Comparison of ENCODE assay signal across 13 cellular contexts in the genomic region with DNA sequence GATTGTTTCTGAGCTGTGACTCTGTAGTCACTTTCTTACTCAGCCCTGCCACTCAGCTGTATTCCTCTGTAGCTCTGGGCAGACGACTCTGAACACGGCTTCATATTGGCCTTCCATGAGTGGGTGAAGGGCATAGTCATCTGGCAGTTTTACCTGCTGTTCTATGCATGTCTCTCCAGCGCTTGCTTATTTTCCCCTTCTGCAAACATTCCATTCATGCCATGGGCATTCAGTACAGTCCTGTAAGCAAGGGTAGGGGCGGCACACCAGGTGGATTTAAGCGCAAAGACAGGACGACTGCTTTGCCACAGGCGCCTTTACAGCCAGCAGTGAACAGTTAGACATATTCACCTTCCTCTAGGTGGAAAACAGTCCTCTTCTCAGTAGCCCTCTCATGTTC.
"Had no signal": no experiment of that assay in that cellular context is flagged by ENCODE, and none has a peak within 500 bp of the region (broad histone marks: within the 10 kb centered on the region; RNA-seq: fewer than 3 reads in every experiment).

No MANE protein-coding gene starts in this region.

- H3K27ac ChIP-seq: gastrocnemius medialis, psoas muscle had no signal

- H3K4me3 ChIP-seq: gastrocnemius medialis, psoas muscle had no signal

- H3K27me3 ChIP-seq: gastrocnemius medialis had no signal

- H3K9me3 ChIP-seq: gastrocnemius medialis, psoas muscle had no signal

- DNase-seq: activated CD4-positive, alpha-beta T cell treated with anti-CD3 and anti-CD28 coated beads, Interleukin-2, amount 50 U/mL, for 48 hours; activated CD4-positive, CD25-positive, alpha-beta regulatory T cell treated with anti-CD3 and anti-CD28 coated beads, Interleukin-2, amount 50 U/mL, for 72 hours; activated CD8-positive, alpha-beta memory T cell treated with anti-CD3 and anti-CD28 coated beads, Interleukin-2, amount 10 ng/mL, durations not matched to agents 7 days and 5 days; activated gamma-delta T cell; activated naive CD8-positive, alpha-beta T cell treated with anti-CD3 and anti-CD28 coated beads, Interleukin-2, amount 10 ng/mL, durations not matched to agents 7 days and 5 days; activated T-cell treated with anti-CD3 and anti-CD28 coated beads, Interleukin-2, amount 50 U/mL, for 48 hours; anterior cingulate cortex; gastrocnemius medialis; natural killer cell; occipital lobe; psoas muscle; stimulated activated CD4-positive, alpha-beta T cell treated with anti-CD3 and anti-CD28 coated beads, Interleukin-4, amount 100 ng/mL, for 1 hour; stimulated activated CD8-positive, alpha-beta memory T cell treated with anti-CD3 and anti-CD28 coated beads, Interleukin-4, amount 100 ng/mL, for 48 hours had no signal

- ATAC-seq: activated CD8-positive, alpha-beta memory T cell treated with anti-CD3 and anti-CD28 coated beads, Interleukin-2, amount 10 ng/mL, durations not matched to agents 7 days and 5 days; gastrocnemius medialis; natural killer cell; psoas muscle had no signal
